ENCODE assay signal across 11 cellular contexts in genomic region chr17:32971171-32971570, GRCh38. TPM values are rescaled to one million over a fixed set of nuclear protein-coding genes. Genes with fewer than 3 reads are reported as not detected.
DNase-seq lines count a peak whose midpoint lies in the region; ATAC-seq and TF ChIP-seq lines count a peak whose summit lies in the region.
"Had no signal": no experiment of that assay in that cellular context is flagged by ENCODE, and none has a peak within 500 bp of the region (broad histone marks: within the 10 kb centered on the region; RNA-seq: fewer than 3 reads in every experiment).

No MANE protein-coding gene starts in this region.

- H3K9me3 ChIP-seq in neural progenitor cell (ENCODE audit: low read depth), result no peaks in the 10 kb centered on the region

- H3K36me3 ChIP-seq in neural progenitor cell, result no peaks in the 10 kb centered on the region

- no peak overlapping the region for H3K4me3 ChIP-seq in neural progenitor cell
- H3K4me3 ChIP-seq: SK-N-MC had no signal

- no peak overlapping the region for H3K4me2 ChIP-seq in neural progenitor cell

- no peaks in the 10 kb centered on the region for H3K9me3 Mint-ChIP-seq in stimulated activated naive CD8-positive, alpha-beta T cell treated with anti-CD3 and anti-CD28 coated beads, Interleukin-15, amount 100 ng/mL, for 72 hours
- peaks cover 2% of the 10 kb centered on the region for H3K9me3 Mint-ChIP-seq in neural progenitor cell
- H3K9me3 Mint-ChIP-seq: natural killer cell treated with Interleukin-12 subunit alpha and Interleukin-12 subunit beta and Interleukin-15 and Interleukin-18, amount 100 ng/mL, for 72 hours had no signal

- no peaks in the 10 kb centered on the region for H3K27me3 ChIP-seq in neural progenitor cell

- ATAC-seq in stimulated activated naive CD8-positive, alpha-beta T cell treated with anti-CD3 and anti-CD28 coated beads, Interleukin-15, amount 100 ng/mL, for 72 hours, result peak; percentile 96

- no peaks in the 10 kb centered on the region for H4K20me1 ChIP-seq in neural progenitor cell (ENCODE audit: low read depth)

- H3K27ac ChIP-seq in neural progenitor cell, result no peak overlapping the region
- H3K27ac ChIP-seq: SK-N-MC had no signal

- H3K4me1 Mint-ChIP-seq in stimulated activated naive CD8-positive, alpha-beta T cell treated with anti-CD3 and anti-CD28 coated beads, Interleukin-15, amount 100 ng/mL, for 72 hours, result peaks cover 17% of the 10 kb centered on the region
- no peaks in the 10 kb centered on the region for H3K4me1 Mint-ChIP-seq in neural progenitor cell

- no peaks in the 10 kb centered on the region for H3K79me2 ChIP-seq in neural progenitor cell (ENCODE audit: low read depth)

- peak; percentile 2 for DNase-seq in activated naive CD4-positive, alpha-beta T cell treated with Interleukin-2 at 50 U/mL for 16 hours
- DNase-seq in activated naive CD4-positive, alpha-beta T cell treated with anti-CD3 and anti-CD28 coated beads, Interleukin-2, amount 50 U/mL, for 16 hours, result no peak
- DNase-seq in RPMI7951 (ENCODE audit: low read depth) (peak; percentile 58), erythroblast (lab: John Stamatoyannopoulos, UW) (peak; percentile 62 to 82), neural progenitor cell (ENCODE audit: low spot score) (no peak), SKM-1 treated with dmso at 0.1 percent for 144 hours (lab: John Stamatoyannopoulos, UW; ENCODE audit: unreplicated experiment) (no peak), NCI-H2029 treated with DMSO at 0.1 percent for 48 hours (lab: John Stamatoyannopoulos, UW) (no peak)
- peak; percentile 11 to 47 for DNase-seq in stimulated activated naive CD8-positive, alpha-beta T cell treated with anti-CD3 and anti-CD28 coated beads, Interleukin-15, amount 100 ng/mL, for 72 hours

- H3K27me3 Mint-ChIP-seq in stimulated activated naive CD8-positive, alpha-beta T cell treated with anti-CD3 and anti-CD28 coated beads, Interleukin-15, amount 100 ng/mL, for 72 hours, result peaks cover 10% of the 10 kb centered on the region
- peaks cover 6% of the 10 kb centered on the region for H3K27me3 Mint-ChIP-seq in neural progenitor cell (ENCODE audit: insufficient read depth, low read depth)

- no peak overlapping the region for H2AFZ ChIP-seq in neural progenitor cell (replicated peaks)

- H3K36me3 Mint-ChIP-seq in neural progenitor cell, result no peaks in the 10 kb centered on the region
- H3K36me3 Mint-ChIP-seq: natural killer cell treated with Interleukin-12 subunit alpha and Interleukin-12 subunit beta and Interleukin-15 and Interleukin-18, amount 100 ng/mL, for 72 hours had no signal

- H3K4me3 Mint-ChIP-seq in stimulated activated naive CD8-positive, alpha-beta T cell treated with anti-CD3 and anti-CD28 coated beads, Interleukin-15, amount 100 ng/mL, for 72 hours, result no peak overlapping the region
- H3K4me3 Mint-ChIP-seq in neural progenitor cell, result no peak overlapping the region
- H3K4me3 Mint-ChIP-seq: natural killer cell treated with Interleukin-12 subunit alpha and Interleukin-12 subunit beta and Interleukin-15 and Interleukin-18, amount 100 ng/mL, for 72 hours had no signal

- peak overlapping the region in 1 of 2 donors; percentile 34 for H3K27ac Mint-ChIP-seq in stimulated activated naive CD8-positive, alpha-beta T cell treated with anti-CD3 and anti-CD28 coated beads, Interleukin-15, amount 100 ng/mL, for 72 hours
- no peak overlapping the region for H3K27ac Mint-ChIP-seq in neural progenitor cell
- H3K27ac Mint-ChIP-seq: natural killer cell treated with Interleukin-12 subunit alpha and Interleukin-12 subunit beta and Interleukin-15 and Interleukin-18, amount 100 ng/mL, for 72 hours had no signal

- no peaks in the 10 kb centered on the region for H3K4me1 ChIP-seq in neural progenitor cell

- no peaks in the 10 kb centered on the region for H3F3A ChIP-seq in neural progenitor cell (ENCODE audit: low read depth)

- H3K9ac ChIP-seq in neural progenitor cell, result no peak overlapping the region

- TF ChIP-seq POLR2A in erythroblast (IDR thresholded peaks at IDR 0.05; ENCODE audit: low read length), result no peak

- TF ChIP-seq CTCF in neural progenitor cell (IDR thresholded peaks at IDR 0.05), result no peak

RNA-seq across cellular contexts. Expression of gene SPACA3, which starts 20.5 kb away (rescaled TPM):
- total RNA-seq in RPMI7951 (2014; rRNA removed; shearing (Covaris generic)), result 0.20 TPM in 1 of 2 replicates, not detected in the other
- total RNA-seq in neural progenitor cell (ENCODE audit: low replicate concordance), result not detected in 2 replicates
- total RNA-seq: natural killer cell treated with Interleukin-12 subunit alpha and Interleukin-12 subunit beta and Interleukin-15 and Interleukin-18, amount 100 ng/mL, for 72 hours; ureter had no signal

RNA-seq across cellular contexts. Expression of gene TMEM98, which starts 43.2 kb away (rescaled TPM):
- 36.9 and 52.5 TPM in 2 replicates for total RNA-seq in RPMI7951 (2014; rRNA removed; shearing (Covaris generic))
- total RNA-seq in neural progenitor cell (ENCODE audit: low replicate concordance), result 117 and 168 TPM in 2 replicates

Comparison
In these comparisons a context has a peak if more than half of its experiments do, and no peak if none do; other contexts are left out.
1. DNase-seq: peak in activated naive CD4-positive, alpha-beta T cell treated with Interleukin-2 at 50 U/mL for 16 hours (single experiment), RPMI7951 (single experiment), erythroblast (2 of 2) and stimulated activated naive CD8-positive, alpha-beta T cell treated with anti-CD3 and anti-CD28 coated beads, Interleukin-15, amount 100 ng/mL, for 72 hours (2 of 2); none in activated naive CD4-positive, alpha-beta T cell treated with anti-CD3 and anti-CD28 coated beads, Interleukin-2, amount 50 U/mL, for 16 hours (single experiment), neural progenitor cell (single experiment), SKM-1 treated with dmso at 0.1 percent for 144 hours (single experiment) and NCI-H2029 treated with DMSO at 0.1 percent for 48 hours (single experiment).